ENCODE assay signal across 1 cellular context in genomic region chr1:6280761-6281451, GRCh38.
TF ChIP-seq lines count a peak whose summit lies in the region.

No MANE protein-coding gene starts in this region.

TF ChIP-seq in HCT116, 20 proteins besides CTCF, POLR2A, EP300 and RAD21 (continued from another document):
- no peak for TF ChIP-seq REST (IDR thresholded peaks at IDR 0.05; ENCODE audit: low read depth)
- TF ChIP-seq YY1 (IDR thresholded peaks at IDR 0.05; ENCODE audit: extremely low read depth, insufficient replicate concordance, low read depth, low read length): no peak
- no peak for TF ChIP-seq SRF (IDR thresholded peaks at IDR 0.05; ENCODE audit: low read depth)
- no peak for TF ChIP-seq FOSL1 (IDR thresholded peaks at IDR 0.05; ENCODE audit: low read depth)
- no peak for TF ChIP-seq SIN3A (IDR thresholded peaks at IDR 0.05; ENCODE audit: low read depth)
